In the genomic region with DNA sequence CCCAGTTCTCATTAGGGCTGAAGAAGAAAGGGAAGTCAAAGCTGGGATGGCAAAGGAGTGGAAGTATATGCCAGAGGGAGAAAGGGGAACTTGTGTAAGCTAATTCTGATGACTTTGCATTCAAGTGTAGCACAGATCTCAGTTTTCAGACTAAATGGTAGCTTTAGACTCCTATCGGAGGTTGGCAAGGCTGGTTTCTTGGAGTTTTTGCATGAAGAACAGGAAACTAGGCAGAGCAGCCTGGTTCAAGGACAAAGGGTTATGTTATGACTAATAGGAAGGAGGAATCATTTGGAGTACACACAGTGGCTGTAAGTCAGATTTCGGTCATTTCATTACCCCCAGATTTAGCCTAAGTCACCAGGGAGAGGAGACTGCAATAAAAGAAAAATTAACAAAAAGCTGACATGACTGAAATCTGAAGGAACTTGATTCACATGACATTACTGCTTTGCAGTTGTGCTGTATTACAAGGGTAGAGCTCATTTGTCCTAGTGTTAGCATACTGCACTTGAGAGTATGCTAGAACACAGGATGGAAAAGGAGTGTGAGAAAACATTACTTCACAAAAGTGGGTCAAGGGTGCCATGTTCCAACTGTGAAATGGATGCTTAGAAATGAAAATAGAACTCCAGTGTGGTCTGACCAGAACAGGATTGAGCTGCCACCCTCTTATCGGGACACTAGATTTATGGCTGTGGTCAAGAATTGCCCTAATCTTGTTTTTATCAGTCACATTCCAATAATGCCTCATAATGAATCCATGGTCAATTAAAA, we compare ENCODE assay signal across 1 cellular context.
TF ChIP-seq lines count a peak whose summit lies in the region.

No MANE protein-coding gene starts in this region.

TF ChIP-seq in GM23338, 12 proteins besides CTCF, POLR2A, EP300 and RAD21 (continued from another document):
- TF ChIP-seq, protein P1, sequence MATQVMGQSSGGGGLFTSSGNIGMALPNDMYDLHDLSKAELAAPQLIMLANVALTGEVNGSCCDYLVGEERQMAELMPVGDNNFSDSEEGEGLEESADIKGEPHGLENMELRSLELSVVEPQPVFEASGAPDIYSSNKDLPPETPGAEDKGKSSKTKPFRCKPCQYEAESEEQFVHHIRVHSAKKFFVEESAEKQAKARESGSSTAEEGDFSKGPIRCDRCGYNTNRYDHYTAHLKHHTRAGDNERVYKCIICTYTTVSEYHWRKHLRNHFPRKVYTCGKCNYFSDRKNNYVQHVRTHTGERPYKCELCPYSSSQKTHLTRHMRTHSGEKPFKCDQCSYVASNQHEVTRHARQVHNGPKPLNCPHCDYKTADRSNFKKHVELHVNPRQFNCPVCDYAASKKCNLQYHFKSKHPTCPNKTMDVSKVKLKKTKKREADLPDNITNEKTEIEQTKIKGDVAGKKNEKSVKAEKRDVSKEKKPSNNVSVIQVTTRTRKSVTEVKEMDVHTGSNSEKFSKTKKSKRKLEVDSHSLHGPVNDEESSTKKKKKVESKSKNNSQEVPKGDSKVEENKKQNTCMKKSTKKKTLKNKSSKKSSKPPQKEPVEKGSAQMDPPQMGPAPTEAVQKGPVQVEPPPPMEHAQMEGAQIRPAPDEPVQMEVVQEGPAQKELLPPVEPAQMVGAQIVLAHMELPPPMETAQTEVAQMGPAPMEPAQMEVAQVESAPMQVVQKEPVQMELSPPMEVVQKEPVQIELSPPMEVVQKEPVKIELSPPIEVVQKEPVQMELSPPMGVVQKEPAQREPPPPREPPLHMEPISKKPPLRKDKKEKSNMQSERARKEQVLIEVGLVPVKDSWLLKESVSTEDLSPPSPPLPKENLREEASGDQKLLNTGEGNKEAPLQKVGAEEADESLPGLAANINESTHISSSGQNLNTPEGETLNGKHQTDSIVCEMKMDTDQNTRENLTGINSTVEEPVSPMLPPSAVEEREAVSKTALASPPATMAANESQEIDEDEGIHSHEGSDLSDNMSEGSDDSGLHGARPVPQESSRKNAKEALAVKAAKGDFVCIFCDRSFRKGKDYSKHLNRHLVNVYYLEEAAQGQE (IDR thresholded peaks at IDR 0.05; ENCODE audit: unreplicated experiment) = no peak
- TF ChIP-seq NANOG (IDR thresholded peaks at IDR 0.05; ENCODE audit: borderline replicate concordance) (no peak), STAT1 (IDR thresholded peaks at IDR 0.05; ENCODE audit: unreplicated experiment) (no peak), POLR2AphosphoS5 (IDR thresholded peaks at IDR 0.05; ENCODE audit: low read depth) (no peak), JUNB (IDR thresholded peaks at IDR 0.05; ENCODE audit: unreplicated experiment) (no peak), CREB1 (CRISPR knock-in tag; IDR thresholded peaks at IDR 0.05; ENCODE audit: low read depth) (no peak), ZNF462 (CRISPR knock-in tag; IDR thresholded peaks at IDR 0.05) (no peak)
